8 cellular contexts compared by ENCODE assay signal in genomic region chr19:36527873-36528193, GRCh38. TPM values are rescaled to one million over a fixed set of nuclear protein-coding genes. Genes with fewer than 3 reads are reported as not detected.
DNase-seq lines count a peak whose midpoint lies in the region; ATAC-seq and TF ChIP-seq lines count a peak whose summit lies in the region.

No MANE protein-coding gene starts in this region.

- intact Hi-C loops in esophagus squamous epithelium (cut with DNase I): no loop called here
- intact Hi-C loops in psoas muscle (cut with DNase I): loop anchor here (2.0 to 5.0 kb wide), 4 partner anchors 39 to 311 kb away; partner anchors contain the start of genes ZNF529 (in 2 of the 2), ZNF146 (in 1 of the 2) and ZNF566 (in 1 of the 2)

- ATAC-seq in GM18867 (IDR thresholded peaks at IDR 0.05; ENCODE audit: unreplicated experiment) (peak; percentile 5), RWPE2 (ENCODE audit: low read depth) (peak; percentile 7; the same call in 1 of the 3 replicates), psoas muscle (no peak), GM18870 (IDR thresholded peaks at IDR 0.05; ENCODE audit: unreplicated experiment) (no peak)

- no peak for TF ChIP-seq POLR2A in esophagus squamous epithelium (IDR thresholded peaks at IDR 0.05)

- H3K27me3 ChIP-seq in RWPE2 (ENCODE audit: insufficient read depth, poor library complexity, severe bottlenecking) (no peaks in the 10 kb centered on the region), esophagus squamous epithelium (no peaks in the 10 kb centered on the region), psoas muscle (ENCODE audit: insufficient read depth in 3 of 3, low read length in 2 of 3) (no peaks in the 10 kb centered on the region)

- H3K36me3 ChIP-seq in RWPE2 (ENCODE audit: low read depth): peaks cover 30% of the 10 kb centered on the region
- H3K36me3 ChIP-seq in esophagus squamous epithelium: peaks cover 0 to 46% (median 0%) of the 10 kb centered on the region in 3 donors
- H3K36me3 ChIP-seq in psoas muscle (ENCODE audit: insufficient read depth in 1 of 2, low read depth in 1 of 2): peaks cover 10 to 22% of the 10 kb centered on the region in 2 donors

- H3K4me3 ChIP-seq in RWPE2 (ENCODE audit: severe bottlenecking) (peak overlapping the region; percentile 43), esophagus squamous epithelium (peak overlapping the region; percentile 63 to 87 (median 73)), psoas muscle (peak overlapping the region; percentile 79)

- H3K27ac ChIP-seq in RWPE2 (ENCODE audit: poor library complexity, severe bottlenecking): peak overlapping the region; percentile 56
- peak overlapping the region; percentile 88 to 96 (median 92) for H3K27ac ChIP-seq in esophagus squamous epithelium
- peak overlapping the region; percentile 90 for H3K27ac ChIP-seq in psoas muscle

- TF ChIP-seq CTCF in RWPE2 (IDR thresholded peaks at IDR 0.05; ENCODE audit: poor library complexity, severe bottlenecking): no peak
- no peak for TF ChIP-seq CTCF in esophagus squamous epithelium (IDR thresholded peaks at IDR 0.05)
- TF ChIP-seq CTCF in psoas muscle (IDR thresholded peaks at IDR 0.05): no peak

- 0 to 2% methylated on average over 11 to 13 of the region's 13 CpGs for WGBS in esophagus squamous epithelium, 2 donors
- WGBS in psoas muscle, 3 donors: 0 to 1% (median 0%) methylated on average over 13 of the region's 13 CpGs

- H3K4me1 ChIP-seq in RWPE2 (ENCODE audit: insufficient read depth, poor library complexity, severe bottlenecking) (no peaks in the 10 kb centered on the region), esophagus squamous epithelium (peaks cover 4 to 26% (median 15%) of the 10 kb centered on the region in 3 donors), psoas muscle (peaks cover 4% of the 10 kb centered on the region)

- DNase-seq in RWPE2 (ENCODE audit: low spot score) (no peak), esophagus squamous epithelium (lab: John Stamatoyannopoulos, UW) (no peak), psoas muscle (no peak), cerebellar cortex (ENCODE audit: low spot score) (no peak), NCI-H128 (lab: John Stamatoyannopoulos, UW; ENCODE audit: unreplicated experiment) (no peak)
- no peak for DNase-seq in stimulated activated CD4-positive, alpha-beta T cell treated with anti-CD3 and anti-CD28 coated beads, Interleukin-1b, Interleukin-23, amount 100 ng/mL, for 48 hours

- H3K9me3 ChIP-seq in RWPE2 (ENCODE audit: severe bottlenecking) (no peaks in the 10 kb centered on the region), esophagus squamous epithelium (peaks cover 0 to 58% (median 26%) of the 10 kb centered on the region in 3 donors), psoas muscle (peaks cover 70% of the 10 kb centered on the region)

RNA-seq across cellular contexts. Expression of gene ZNF260, which starts 0.2 kb away (rescaled TPM):
- total RNA-seq in esophagus squamous epithelium (10 to 100 TPM in 1 of 4 donors, 1 to 10 TPM in 3; 3.7 to 13.4 (median 7.4) TPM), psoas muscle (1 to 10 TPM; 2.5 to 5.1 (median 3.7) TPM)
- 1 to 10 TPM; 1.2 to 5.6 (median 1.9) TPM for polyA plus RNA-seq in psoas muscle

RNA-seq across cellular contexts. Expression of gene ZNF566, which starts 38.5 kb away (rescaled TPM):
- total RNA-seq in esophagus squamous epithelium: 10 to 100 TPM in 1 of 4 donors, 1 to 10 TPM in 3; 4.5 to 13.0 (median 7.4) TPM
- total RNA-seq in psoas muscle: 1 to 10 TPM; 5.2 to 8.0 (median 6.1) TPM
- polyA plus RNA-seq in psoas muscle: 1 to 10 TPM; 2.4 to 9.0 (median 2.9) TPM

RNA-seq across cellular contexts. Expression of gene ZNF529, which starts 45.3 kb away (rescaled TPM):
- total RNA-seq in esophagus squamous epithelium (10 to 100 TPM in 1 of 4 donors, 1 to 10 TPM in 3; 3.2 to 12.8 (median 3.6) TPM), psoas muscle (10 to 100 TPM in 1 of 4 donors, 1 to 10 TPM in 3; 6.1 to 10.4 (median 8.1) TPM)
- 1 to 10 TPM; 2.3 to 5.4 (median 3.1) TPM for polyA plus RNA-seq in psoas muscle

Comparison
In these comparisons a context has a peak if more than half of its experiments do, and no peak if none do; other contexts are left out.
1. ATAC-seq: peak in GM18867 (single experiment) and RWPE2 (single experiment); none in psoas muscle (0 of 4) and GM18870 (single experiment).
2. Peak in every context shown above with its lines, with median percentiles within 50 percentile points of each other: H3K27ac ChIP-seq and H3K4me3 ChIP-seq.